Comparison of ENCODE assay signal across 1 cellular context in genomic region chr6:159692303-159693127, GRCh38.
TF ChIP-seq lines count a peak whose summit lies in the region.

No MANE protein-coding gene starts in this region.

TF ChIP-seq in HepG2, 621 proteins besides CTCF, POLR2A, EP300 and RAD21 (continued from another document and continues in another):
- TF ChIP-seq, protein P1, sequence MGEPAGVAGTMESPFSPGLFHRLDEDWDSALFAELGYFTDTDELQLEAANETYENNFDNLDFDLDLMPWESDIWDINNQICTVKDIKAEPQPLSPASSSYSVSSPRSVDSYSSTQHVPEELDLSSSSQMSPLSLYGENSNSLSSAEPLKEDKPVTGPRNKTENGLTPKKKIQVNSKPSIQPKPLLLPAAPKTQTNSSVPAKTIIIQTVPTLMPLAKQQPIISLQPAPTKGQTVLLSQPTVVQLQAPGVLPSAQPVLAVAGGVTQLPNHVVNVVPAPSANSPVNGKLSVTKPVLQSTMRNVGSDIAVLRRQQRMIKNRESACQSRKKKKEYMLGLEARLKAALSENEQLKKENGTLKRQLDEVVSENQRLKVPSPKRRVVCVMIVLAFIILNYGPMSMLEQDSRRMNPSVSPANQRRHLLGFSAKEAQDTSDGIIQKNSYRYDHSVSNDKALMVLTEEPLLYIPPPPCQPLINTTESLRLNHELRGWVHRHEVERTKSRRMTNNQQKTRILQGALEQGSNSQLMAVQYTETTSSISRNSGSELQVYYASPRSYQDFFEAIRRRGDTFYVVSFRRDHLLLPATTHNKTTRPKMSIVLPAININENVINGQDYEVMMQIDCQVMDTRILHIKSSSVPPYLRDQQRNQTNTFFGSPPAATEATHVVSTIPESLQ (CRISPR knock-in tag; conservative IDR thresholded peaks at IDR 0.05): no peak
- TF ChIP-seq ZNF235 (CRISPR knock-in tag; IDR thresholded peaks at IDR 0.05; ENCODE audit: borderline replicate concordance) (no peak; the same call in 1 of the 2 replicates), ZNF264 (CRISPR knock-in tag; IDR thresholded peaks at IDR 0.05) (0 out of 2 replicates have a peak, but pooled peaks have one; percentile 32), SMYD3 (CRISPR knock-in tag; IDR thresholded peaks at IDR 0.05) (peak; percentile 43; the same call in 1 of the 2 replicates), ELF1 (CRISPR knock-in tag; IDR thresholded peaks at IDR 0.05) (no peak), MLXIP (CRISPR knock-in tag; IDR thresholded peaks at IDR 0.05; ENCODE audit: borderline replicate concordance) (0 out of 2 replicates have a peak, but pooled peaks have one; percentile 27), ZNF253 (CRISPR knock-in tag; IDR thresholded peaks at IDR 0.05; ENCODE audit: borderline replicate concordance) (no peak), ZSCAN20 (CRISPR knock-in tag; IDR thresholded peaks at IDR 0.05; ENCODE audit: borderline replicate concordance) (peak; percentile 92; the same call in 1 of the 2 replicates), TAF15 (IDR thresholded peaks at IDR 0.05; ENCODE audit: low read depth, low read length, poor library complexity, severe bottlenecking) (peak; percentile 13), ZNF768 (CRISPR knock-in tag; IDR thresholded peaks at IDR 0.05) (0 out of 2 replicates have a peak, but pooled peaks have one; percentile 8), TCF12 (IDR thresholded peaks at IDR 0.05) (no peak), TCF12 (CRISPR knock-in tag; IDR thresholded peaks at IDR 0.05) (0 out of 2 replicates have a peak, but pooled peaks have one; percentile 68), KDM4B (CRISPR knock-in tag; IDR thresholded peaks at IDR 0.05) (0 out of 2 replicates have a peak, but pooled peaks have one; percentile 52), ZNF44 (CRISPR knock-in tag; IDR thresholded peaks at IDR 0.05) (no peak), ATM (IDR thresholded peaks at IDR 0.05; ENCODE audit: borderline replicate concordance) (no peak), RBM39 (IDR thresholded peaks at IDR 0.05; ENCODE audit: low read depth, low read length, poor library complexity, severe bottlenecking) (no peak), ZSCAN5A (CRISPR knock-in tag; IDR thresholded peaks at IDR 0.05; ENCODE audit: borderline replicate concordance) (0 out of 2 replicates have a peak, but pooled peaks have one; percentile 59), MEIS2 (CRISPR knock-in tag; IDR thresholded peaks at IDR 0.05) (peak; percentile 9; the same call in 1 of the 2 replicates), ZNF329 (CRISPR knock-in tag; IDR thresholded peaks at IDR 0.05; ENCODE audit: low read depth) (peak; percentile 53; the same call in 1 of the 2 replicates), TGIF2 (CRISPR knock-in tag; IDR thresholded peaks at IDR 0.05) (0 out of 2 replicates have a peak, but pooled peaks have one; percentile 31), GPN1 (CRISPR knock-in tag; IDR thresholded peaks at IDR 0.05; ENCODE audit: borderline replicate concordance) (no peak), MBNL3 (CRISPR knock-in tag; conservative IDR thresholded peaks at IDR 0.05) (no peak), AGO2 (optimal IDR thresholded peaks at IDR 0.05; ENCODE audit: low read depth, low read length) (peak; percentile 83), HMGXB4 (CRISPR knock-in tag; IDR thresholded peaks at IDR 0.05; ENCODE audit: borderline replicate concordance in 1 of 2, low read depth in 1 of 2) (peak in 1 of 2 experiments; percentile 48; a peak in 1 of 4 replicates), RCOR2 (CRISPR knock-in tag; IDR thresholded peaks at IDR 0.05) (no peak), PCBP1 (IDR thresholded peaks at IDR 0.05; ENCODE audit: borderline replicate concordance, low read depth, low read length) (0 out of 2 replicates have a peak, but pooled peaks have one; percentile 17), GTF3A (CRISPR knock-in tag; conservative IDR thresholded peaks at IDR 0.05) (0 out of 2 replicates have a peak, but pooled peaks have one; percentile 25), SSRP1 (CRISPR knock-in tag; IDR thresholded peaks at IDR 0.05) (peak; percentile 71), SMAD1 (CRISPR knock-in tag; IDR thresholded peaks at IDR 0.05; ENCODE audit: borderline replicate concordance, low read depth) (0 out of 2 replicates have a peak, but pooled peaks have one; percentile 4), ZMYM4 (CRISPR knock-in tag; IDR thresholded peaks at IDR 0.05) (peak; percentile 3; the same call in 1 of the 2 replicates), FOSL1 (CRISPR knock-in tag; IDR thresholded peaks at IDR 0.05; ENCODE audit: borderline replicate concordance) (0 out of 2 replicates have a peak, but pooled peaks have one; percentile 35), ZNF816 (CRISPR knock-in tag; IDR thresholded peaks at IDR 0.05; ENCODE audit: borderline replicate concordance) (no peak), ZNF619 (CRISPR knock-in tag; IDR thresholded peaks at IDR 0.05) (peak; percentile 54; the same call in 1 of the 2 replicates), ZFAT (CRISPR knock-in tag; conservative IDR thresholded peaks at IDR 0.05) (peak; percentile 63; the same call in 1 of the 2 replicates)
- TF ChIP-seq, protein P2, sequence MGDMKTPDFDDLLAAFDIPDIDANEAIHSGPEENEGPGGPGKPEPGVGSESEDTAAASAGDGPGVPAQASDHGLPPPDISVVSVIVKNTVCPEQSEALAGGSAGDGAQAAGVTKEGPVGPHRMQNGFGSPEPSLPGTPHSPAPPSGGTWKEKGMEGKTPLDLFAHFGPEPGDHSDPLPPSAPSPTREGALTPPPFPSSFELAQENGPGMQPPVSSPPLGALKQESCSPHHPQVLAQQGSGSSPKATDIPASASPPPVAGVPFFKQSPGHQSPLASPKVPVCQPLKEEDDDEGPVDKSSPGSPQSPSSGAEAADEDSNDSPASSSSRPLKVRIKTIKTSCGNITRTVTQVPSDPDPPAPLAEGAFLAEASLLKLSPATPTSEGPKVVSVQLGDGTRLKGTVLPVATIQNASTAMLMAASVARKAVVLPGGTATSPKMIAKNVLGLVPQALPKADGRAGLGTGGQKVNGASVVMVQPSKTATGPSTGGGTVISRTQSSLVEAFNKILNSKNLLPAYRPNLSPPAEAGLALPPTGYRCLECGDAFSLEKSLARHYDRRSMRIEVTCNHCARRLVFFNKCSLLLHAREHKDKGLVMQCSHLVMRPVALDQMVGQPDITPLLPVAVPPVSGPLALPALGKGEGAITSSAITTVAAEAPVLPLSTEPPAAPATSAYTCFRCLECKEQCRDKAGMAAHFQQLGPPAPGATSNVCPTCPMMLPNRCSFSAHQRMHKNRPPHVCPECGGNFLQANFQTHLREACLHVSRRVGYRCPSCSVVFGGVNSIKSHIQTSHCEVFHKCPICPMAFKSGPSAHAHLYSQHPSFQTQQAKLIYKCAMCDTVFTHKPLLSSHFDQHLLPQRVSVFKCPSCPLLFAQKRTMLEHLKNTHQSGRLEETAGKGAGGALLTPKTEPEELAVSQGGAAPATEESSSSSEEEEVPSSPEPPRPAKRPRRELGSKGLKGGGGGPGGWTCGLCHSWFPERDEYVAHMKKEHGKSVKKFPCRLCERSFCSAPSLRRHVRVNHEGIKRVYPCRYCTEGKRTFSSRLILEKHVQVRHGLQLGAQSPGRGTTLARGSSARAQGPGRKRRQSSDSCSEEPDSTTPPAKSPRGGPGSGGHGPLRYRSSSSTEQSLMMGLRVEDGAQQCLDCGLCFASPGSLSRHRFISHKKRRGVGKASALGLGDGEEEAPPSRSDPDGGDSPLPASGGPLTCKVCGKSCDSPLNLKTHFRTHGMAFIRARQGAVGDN (CRISPR knock-in tag; IDR thresholded peaks at IDR 0.05): peak; percentile 57
- TF ChIP-seq, protein P3, sequence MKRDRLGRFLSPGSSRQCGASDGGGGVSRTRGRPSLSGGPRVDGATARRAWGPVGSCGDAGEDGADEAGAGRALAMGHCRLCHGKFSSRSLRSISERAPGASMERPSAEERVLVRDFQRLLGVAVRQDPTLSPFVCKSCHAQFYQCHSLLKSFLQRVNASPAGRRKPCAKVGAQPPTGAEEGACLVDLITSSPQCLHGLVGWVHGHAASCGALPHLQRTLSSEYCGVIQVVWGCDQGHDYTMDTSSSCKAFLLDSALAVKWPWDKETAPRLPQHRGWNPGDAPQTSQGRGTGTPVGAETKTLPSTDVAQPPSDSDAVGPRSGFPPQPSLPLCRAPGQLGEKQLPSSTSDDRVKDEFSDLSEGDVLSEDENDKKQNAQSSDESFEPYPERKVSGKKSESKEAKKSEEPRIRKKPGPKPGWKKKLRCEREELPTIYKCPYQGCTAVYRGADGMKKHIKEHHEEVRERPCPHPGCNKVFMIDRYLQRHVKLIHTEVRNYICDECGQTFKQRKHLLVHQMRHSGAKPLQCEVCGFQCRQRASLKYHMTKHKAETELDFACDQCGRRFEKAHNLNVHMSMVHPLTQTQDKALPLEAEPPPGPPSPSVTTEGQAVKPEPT (CRISPR knock-in tag; IDR thresholded peaks at IDR 0.05; ENCODE audit: low read depth): 0 out of 2 replicates have a peak, but pooled peaks have one; percentile 62
- TF ChIP-seq, protein P4, sequence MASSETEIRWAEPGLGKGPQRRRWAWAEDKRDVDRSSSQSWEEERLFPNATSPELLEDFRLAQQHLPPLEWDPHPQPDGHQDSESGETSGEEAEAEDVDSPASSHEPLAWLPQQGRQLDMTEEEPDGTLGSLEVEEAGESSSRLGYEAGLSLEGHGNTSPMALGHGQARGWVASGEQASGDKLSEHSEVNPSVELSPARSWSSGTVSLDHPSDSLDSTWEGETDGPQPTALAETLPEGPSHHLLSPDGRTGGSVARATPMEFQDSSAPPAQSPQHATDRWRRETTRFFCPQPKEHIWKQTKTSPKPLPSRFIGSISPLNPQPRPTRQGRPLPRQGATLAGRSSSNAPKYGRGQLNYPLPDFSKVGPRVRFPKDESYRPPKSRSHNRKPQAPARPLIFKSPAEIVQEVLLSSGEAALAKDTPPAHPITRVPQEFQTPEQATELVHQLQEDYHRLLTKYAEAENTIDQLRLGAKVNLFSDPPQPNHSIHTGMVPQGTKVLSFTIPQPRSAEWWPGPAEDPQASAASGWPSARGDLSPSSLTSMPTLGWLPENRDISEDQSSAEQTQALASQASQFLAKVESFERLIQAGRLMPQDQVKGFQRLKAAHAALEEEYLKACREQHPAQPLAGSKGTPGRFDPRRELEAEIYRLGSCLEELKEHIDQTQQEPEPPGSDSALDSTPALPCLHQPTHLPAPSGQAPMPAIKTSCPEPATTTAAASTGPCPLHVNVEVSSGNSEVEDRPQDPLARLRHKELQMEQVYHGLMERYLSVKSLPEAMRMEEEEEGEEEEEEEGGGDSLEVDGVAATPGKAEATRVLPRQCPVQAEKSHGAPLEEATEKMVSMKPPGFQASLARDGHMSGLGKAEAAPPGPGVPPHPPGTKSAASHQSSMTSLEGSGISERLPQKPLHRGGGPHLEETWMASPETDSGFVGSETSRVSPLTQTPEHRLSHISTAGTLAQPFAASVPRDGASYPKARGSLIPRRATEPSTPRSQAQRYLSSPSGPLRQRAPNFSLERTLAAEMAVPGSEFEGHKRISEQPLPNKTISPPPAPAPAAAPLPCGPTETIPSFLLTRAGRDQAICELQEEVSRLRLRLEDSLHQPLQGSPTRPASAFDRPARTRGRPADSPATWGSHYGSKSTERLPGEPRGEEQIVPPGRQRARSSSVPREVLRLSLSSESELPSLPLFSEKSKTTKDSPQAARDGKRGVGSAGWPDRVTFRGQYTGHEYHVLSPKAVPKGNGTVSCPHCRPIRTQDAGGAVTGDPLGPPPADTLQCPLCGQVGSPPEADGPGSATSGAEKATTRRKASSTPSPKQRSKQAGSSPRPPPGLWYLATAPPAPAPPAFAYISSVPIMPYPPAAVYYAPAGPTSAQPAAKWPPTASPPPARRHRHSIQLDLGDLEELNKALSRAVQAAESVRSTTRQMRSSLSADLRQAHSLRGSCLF (CRISPR knock-in tag; IDR thresholded peaks at IDR 0.05; ENCODE audit: borderline replicate concordance): peak; percentile 61; the same call in 1 of the 2 replicates
- TF ChIP-seq, protein P5, sequence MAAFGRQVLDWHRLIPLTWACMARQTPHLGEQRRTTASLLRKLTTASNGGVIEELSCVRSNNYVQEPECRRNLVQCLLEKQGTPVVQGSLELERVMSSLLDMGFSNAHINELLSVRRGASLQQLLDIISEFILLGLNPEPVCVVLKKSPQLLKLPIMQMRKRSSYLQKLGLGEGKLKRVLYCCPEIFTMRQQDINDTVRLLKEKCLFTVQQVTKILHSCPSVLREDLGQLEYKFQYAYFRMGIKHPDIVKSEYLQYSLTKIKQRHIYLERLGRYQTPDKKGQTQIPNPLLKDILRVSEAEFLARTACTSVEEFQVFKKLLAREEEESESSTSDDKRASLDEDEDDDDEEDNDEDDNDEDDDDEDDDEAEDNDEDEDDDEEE (CRISPR knock-in tag; IDR thresholded peaks at IDR 0.05): peak; percentile 27; the same call in 1 of the 2 replicates
